In the genomic region with DNA sequence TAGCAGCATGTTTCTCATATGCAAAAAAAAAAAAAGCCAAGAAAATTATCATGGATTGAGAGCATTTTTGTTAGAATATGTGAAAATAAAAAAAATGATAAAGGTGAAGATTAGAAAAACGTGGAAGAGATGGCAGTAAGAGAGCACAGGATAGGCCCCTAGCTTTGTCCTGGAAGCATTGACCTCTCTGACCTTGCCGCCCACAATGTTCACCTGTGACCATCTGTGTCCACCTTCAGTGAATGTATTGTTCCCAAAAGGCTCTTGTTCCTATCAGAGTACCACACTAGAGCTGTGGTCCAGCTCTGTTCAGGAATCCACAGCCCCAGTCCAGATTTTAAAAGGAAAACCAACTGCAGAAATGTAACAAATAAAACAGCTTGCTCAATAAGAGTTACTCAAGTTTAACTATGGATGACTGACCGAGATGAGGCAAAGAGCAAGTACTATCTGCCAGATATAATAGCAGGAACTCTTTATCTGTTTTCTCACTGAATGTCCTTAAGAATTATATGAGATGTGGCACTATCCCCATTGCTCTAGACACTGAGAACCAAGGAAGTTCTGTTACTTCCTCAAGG, we compare ENCODE assay signal across 17 cellular contexts.
"Had no signal": no experiment of that assay in that cellular context is flagged by ENCODE, and none has a peak within 500 bp of the region (broad histone marks: within the 10 kb centered on the region; RNA-seq: fewer than 3 reads in every experiment).

No MANE protein-coding gene starts in this region.

- H3K27ac Mint-ChIP-seq: activated CD4-positive, alpha-beta T cell treated with anti-CD3 and anti-CD28 coated beads, Interleukin-2, amount 10 ng/mL, durations not matched to agents 7 days and 5 days; activated naive CD8-positive, alpha-beta T cell treated with anti-CD3 and anti-CD28 coated beads, Interleukin-2, amount 50 U/mL, for 24 hours; effector memory CD8-positive, alpha-beta T cell; nephron progenitor cell; stimulated activated effector memory CD8-positive, alpha-beta T cell treated with anti-CD3 and anti-CD28 coated beads, Interleukin-12 subunit alpha, Interleukin-12 subunit beta, amount 100 ng/mL, for 72 hours; T-helper 1 cell treated with Interleukin-12 subunit alpha and Interleukin-12 subunit beta and Interleukin-4 antibody, amounts not matched to agents 30 μg/mL and 1 μg/mL, for 36 hours; WTC11 had no signal

- H3K9me3 Mint-ChIP-seq: activated CD4-positive, alpha-beta T cell treated with anti-CD3 and anti-CD28 coated beads, Interleukin-2, amount 10 ng/mL, durations not matched to agents 7 days and 5 days; activated naive CD8-positive, alpha-beta T cell treated with anti-CD3 and anti-CD28 coated beads, Interleukin-2, amount 50 U/mL, for 24 hours; central memory CD8-positive, alpha-beta T cell; effector memory CD8-positive, alpha-beta T cell; stimulated activated effector memory CD8-positive, alpha-beta T cell treated with anti-CD3 and anti-CD28 coated beads, Interleukin-12 subunit alpha, Interleukin-12 subunit beta, amount 100 ng/mL, for 72 hours had no signal

- ATAC-seq: effector memory CD8-positive, alpha-beta T cell; gastrocnemius medialis; heart right ventricle; pancreas; WTC11 had no signal

- DNase-seq: activated CD4-positive, alpha-beta T cell treated with anti-CD3 and anti-CD28 coated beads, Interleukin-2, amount 10 ng/mL, durations not matched to agents 7 days and 5 days; activated CD8-positive, alpha-beta memory T cell treated with anti-CD3 and anti-CD28 coated beads for 24 hours; activated naive CD4-positive, alpha-beta T cell treated with Interleukin-2 at 50 U/mL for 16 hours; activated naive CD8-positive, alpha-beta T cell treated with anti-CD3 and anti-CD28 coated beads, Interleukin-2, amount 50 U/mL, for 24 hours; effector memory CD8-positive, alpha-beta T cell; gastrocnemius medialis; heart right ventricle; left lung; nephron progenitor cell; pancreas; small intestine; tibial artery had no signal

- H3K36me3 ChIP-seq: gastrocnemius medialis, heart right ventricle, left lung, pancreas, tibial artery, vagina had no signal

- H3K4me3 Mint-ChIP-seq: activated CD4-positive, alpha-beta T cell treated with anti-CD3 and anti-CD28 coated beads, Interleukin-2, amount 10 ng/mL, durations not matched to agents 7 days and 5 days; activated naive CD8-positive, alpha-beta T cell treated with anti-CD3 and anti-CD28 coated beads, Interleukin-2, amount 50 U/mL, for 24 hours; central memory CD8-positive, alpha-beta T cell; effector memory CD8-positive, alpha-beta T cell; nephron progenitor cell; stimulated activated effector memory CD8-positive, alpha-beta T cell treated with anti-CD3 and anti-CD28 coated beads, Interleukin-12 subunit alpha, Interleukin-12 subunit beta, amount 100 ng/mL, for 72 hours; T-helper 1 cell treated with Interleukin-12 subunit alpha and Interleukin-12 subunit beta and Interleukin-4 antibody, amounts not matched to agents 30 μg/mL and 1 μg/mL, for 36 hours; WTC11 had no signal

- H3K27ac ChIP-seq: gastrocnemius medialis, pancreas, vagina had no signal

- H3K27me3 ChIP-seq: gastrocnemius medialis, heart right ventricle, left lung, pancreas, tibial artery, vagina had no signal

- H3K4me1 Mint-ChIP-seq: central memory CD8-positive, alpha-beta T cell had no signal

- H3K27me3 Mint-ChIP-seq: activated CD4-positive, alpha-beta T cell treated with anti-CD3 and anti-CD28 coated beads, Interleukin-2, amount 10 ng/mL, durations not matched to agents 7 days and 5 days had no signal

- H3K4me3 ChIP-seq: gastrocnemius medialis, heart right ventricle, left lung, pancreas, tibial artery, vagina had no signal

- FAIRE-seq: pancreas, small intestine had no signal

- H3K9me3 ChIP-seq: gastrocnemius medialis, heart right ventricle, left lung, pancreas, tibial artery, vagina had no signal

- H3K36me3 Mint-ChIP-seq: stimulated activated effector memory CD8-positive, alpha-beta T cell treated with anti-CD3 and anti-CD28 coated beads, Interleukin-12 subunit alpha, Interleukin-12 subunit beta, amount 100 ng/mL, for 72 hours; WTC11 had no signal
